Comparison of ENCODE assay signal across 15 cellular contexts in genomic region chr2:231920366-231920765, GRCh38. TPM values are rescaled to one million over a fixed set of nuclear protein-coding genes. Genes with fewer than 3 reads are reported as not detected.
DNase-seq lines count a peak whose midpoint lies in the region; TF ChIP-seq lines count a peak whose summit lies in the region.
"Had no signal": no experiment of that assay in that cellular context is flagged by ENCODE, and none has a peak within 500 bp of the region (broad histone marks: within the 10 kb centered on the region; RNA-seq: fewer than 3 reads in every experiment).

No MANE protein-coding gene starts in this region.

- in situ Hi-C loops in HAP-1 (cut with MboI; ENCODE audit: low sequenced_read_pairs), result no loop called here

- no peak for TF ChIP-seq CTCF in right atrium auricular region (IDR thresholded peaks at IDR 0.05)
- no peak for TF ChIP-seq CTCF in chondrocyte (IDR thresholded peaks at IDR 0.05)
- no peak for TF ChIP-seq CTCF in osteoblast (IDR thresholded peaks at IDR 0.05; ENCODE audit: extremely low read depth, low read depth, low read length)

- intact Hi-C loops in cardiac septum (cut with DNase I), result no loop called here

- H3K27me3 Mint-ChIP-seq in chondrocyte (ENCODE audit: low read depth), result peaks cover 57% of the 10 kb centered on the region

- peaks cover 0 to 7% of the 10 kb centered on the region in 2 donors for H3K27me3 ChIP-seq in right atrium auricular region
- H3K27me3 ChIP-seq in osteoblast (ENCODE audit: insufficient read depth, low read length), result peaks cover 50% of the 10 kb centered on the region
- H3K27me3 ChIP-seq in HAP-1 (ENCODE audit: low read depth), result no peaks in the 10 kb centered on the region

- no peaks in the 10 kb centered on the region for H3K36me3 ChIP-seq in right atrium auricular region
- H3K36me3 ChIP-seq in osteoblast (ENCODE audit: insufficient read depth, low read length), result no peaks in the 10 kb centered on the region
- peaks cover 4% of the 10 kb centered on the region; the same call in 1 of the 2 replicates for H3K36me3 ChIP-seq in HAP-1 (replicated peaks)

- H3K4me3 Mint-ChIP-seq in chondrocyte (ENCODE audit: unreplicated experiment), result no peak overlapping the region
- H3K4me3 Mint-ChIP-seq: B cell; CD4-positive, alpha-beta T cell; GM23338; H9 had no signal

- no peaks in the 10 kb centered on the region for H4K20me1 ChIP-seq in osteoblast (ENCODE audit: insufficient read depth, low read length)

- peaks cover 0 to 13% of the 10 kb centered on the region in 2 donors for H3K4me1 ChIP-seq in right atrium auricular region
- H3K4me1 ChIP-seq in osteoblast (ENCODE audit: insufficient read depth, low read length), result peaks cover 1% of the 10 kb centered on the region
- H3K4me1 ChIP-seq in HAP-1, result peaks cover 3% of the 10 kb centered on the region; the same call in 1 of the 2 replicates

- no peak overlapping the region for H2AFZ ChIP-seq in osteoblast (ENCODE audit: low read length)
- H2AFZ ChIP-seq: GM23338 had no signal

- H3K9me3 ChIP-seq in right atrium auricular region (no peaks in the 10 kb centered on the region), osteoblast (ENCODE audit: low read depth, low read length) (no peaks in the 10 kb centered on the region), HAP-1 (no peaks in the 10 kb centered on the region)

- H3K27ac ChIP-seq in right atrium auricular region (no peak overlapping the region), osteoblast (ENCODE audit: low read depth, low read length) (no peak overlapping the region)

- H3K79me2 ChIP-seq in osteoblast (ENCODE audit: insufficient read depth, low read length), result no peaks in the 10 kb centered on the region

- H3K36me3 Mint-ChIP-seq in chondrocyte (ENCODE audit: low read depth), result peaks cover 1% of the 10 kb centered on the region

- H3K9me3 Mint-ChIP-seq in chondrocyte (ENCODE audit: low read depth), result no peaks in the 10 kb centered on the region
- H3K9me3 Mint-ChIP-seq: CD4-positive, alpha-beta T cell; GM23338; H9 had no signal

- peak; percentile 24 for DNase-seq in cardiac septum (ENCODE audit: low spot score)
- DNase-seq in right atrium auricular region (ENCODE audit: low spot score), result no peak
- DNase-seq in chondrocyte (ENCODE audit: low spot score), result peak; percentile 39
- DNase-seq in osteoblast (ENCODE audit: insufficient read length, low spot score, missing footprints), result peak; percentile 72
- no peak for DNase-seq in occipital lobe (lab: John Stamatoyannopoulos, UW)
- DNase-seq in HAP-1 (ENCODE audit: low spot score in 2 of 2), result no peak
- DNase-seq in HPDE6-E6E7 (ENCODE audit: extremely low spot score), result no peak
- DNase-seq: C1 segment of cervical spinal cord; Calu3; CD4-positive, alpha-beta T cell; DMS79; H9 had no signal

- no peaks in the 10 kb centered on the region for H3K4me1 Mint-ChIP-seq in chondrocyte (ENCODE audit: low read depth)

- H3K4me3 ChIP-seq in right atrium auricular region, result no peak overlapping the region
- H3K4me3 ChIP-seq in osteoblast (ENCODE audit: insufficient read depth, low read length), result no peak overlapping the region
- H3K4me3 ChIP-seq in HAP-1, result no peak overlapping the region
- H3K4me3 ChIP-seq: GM12878, GM23338 had no signal

- no peak overlapping the region for H3K4me2 ChIP-seq in osteoblast (ENCODE audit: insufficient read depth, low read length)
- H3K4me2 ChIP-seq: GM23338 had no signal

- no peak overlapping the region for H3K27ac Mint-ChIP-seq in chondrocyte (ENCODE audit: unreplicated experiment)
- H3K27ac Mint-ChIP-seq: B cell; CD4-positive, alpha-beta T cell; GM23338 had no signal

RNA-seq across cellular contexts. Expression of gene NPPC, which starts 5.8 kb away (rescaled TPM):
- total RNA-seq in cardiac septum, result 0.30 TPM
- total RNA-seq in right atrium auricular region, result 1 to 10 TPM in 1 of 2 donors, under 1 TPM in 1; 0.82 to 1.1 TPM
- total RNA-seq in chondrocyte, result not detected in 3 replicates
- not detected in 2 replicates for total RNA-seq in osteoblast
- not detected for total RNA-seq in occipital lobe
- total RNA-seq: Calu3, GM12878 had no signal

RNA-seq across cellular contexts. Expression of gene DIS3L2, which starts 41.1 kb away (rescaled TPM):
- total RNA-seq in cardiac septum, result 18.6 TPM
- 10 to 100 TPM; 19.6 to 22.1 TPM for total RNA-seq in right atrium auricular region
- 17.5 to 29.4 TPM (median 18.3 TPM) in 3 replicates for total RNA-seq in chondrocyte
- 21.2 and 28.2 TPM in 2 replicates for total RNA-seq in osteoblast
- total RNA-seq in occipital lobe, result 37.6 TPM

Comparison
In these comparisons a context has a peak if more than half of its experiments do, and no peak if none do; other contexts are left out.
1. DNase-seq: peak in cardiac septum (single experiment), chondrocyte (single experiment) and osteoblast (single experiment); none in right atrium auricular region (single experiment), occipital lobe (single experiment), HAP-1 (0 of 2) and HPDE6-E6E7 (single experiment).